18 cellular contexts compared by ENCODE assay signal in genomic region chr5:133286483-133286882, GRCh38.
"Had no signal": no experiment of that assay in that cellular context is flagged by ENCODE, and none has a peak within 500 bp of the region (broad histone marks: within the 10 kb centered on the region; RNA-seq: fewer than 3 reads in every experiment).

No MANE protein-coding gene starts in this region.

- H3K4me3 ChIP-seq: coronary artery, dorsolateral prefrontal cortex, esophagus muscularis mucosa, heart right ventricle, left lung, lower lobe of right lung had no signal

- H3K4me1 ChIP-seq: left lung, lower lobe of right lung had no signal

- H3K27me3 ChIP-seq: dorsolateral prefrontal cortex, esophagus muscularis mucosa, foreskin keratinocyte, heart right ventricle, left lung had no signal

- H3K27ac ChIP-seq: coronary artery, esophagus muscularis mucosa, heart right ventricle, left lung, lower lobe of right lung had no signal

- DNase-seq: dermis blood vessel endothelial cell; dorsolateral prefrontal cortex; effector CD4-positive, alpha-beta T cell; effector memory CD4-positive, alpha-beta T cell; foreskin keratinocyte; glutamatergic neuron; head of caudate nucleus; hippocampal formation; left cardiac atrium; left lung; left ventricle myocardium superior; lower lobe of right lung; mesendoderm; midbrain; naive thymus-derived CD4-positive, alpha-beta T cell had no signal

- H3K9me3 ChIP-seq: esophagus muscularis mucosa, heart right ventricle, left lung, lower lobe of right lung had no signal

- ATAC-seq: left lung had no signal

- H3K36me3 ChIP-seq: esophagus muscularis mucosa, heart right ventricle, left lung, lower lobe of right lung had no signal
